ENCODE assay signal across 8 cellular contexts in genomic region chr19:44401787-44402115, GRCh38. TPM values are rescaled to one million over a fixed set of nuclear protein-coding genes. Genes with fewer than 3 reads are reported as not detected.
A peak's percentile ranks its signal among the peaks of the same experiment; 100 is the strongest.
DNase-seq lines count a peak whose midpoint lies in the region; ATAC-seq and TF ChIP-seq lines count a peak whose summit lies in the region.

No MANE protein-coding gene starts in this region.

- DNase-seq in CD8-positive, alpha-beta T cell = no peak
- DNase-seq in fibroblast of the aortic adventitia (ENCODE audit: low read depth) = no peak
- no peak for DNase-seq in progenitor cell of endocrine pancreas (ENCODE audit: low spot score, unreplicated experiment)
- DNase-seq in amniotic stem cell (lab: John Stamatoyannopoulos, UW) = no peak
- no peak for DNase-seq in cerebellar cortex (ENCODE audit: low spot score)
- no peak for DNase-seq in activated CD8-positive, alpha-beta memory T cell treated with anti-CD3 and anti-CD28 coated beads, Interleukin-2, amount 50 U/mL, for 4 hours
- DNase-seq in G401 (ENCODE audit: low spot score) = no peak

- H3K4me1 Mint-ChIP-seq in CD8-positive, alpha-beta T cell (ENCODE audit: low read depth) = peaks cover 13% of the 10 kb centered on the region
- peaks cover 5% of the 10 kb centered on the region for H3K4me1 Mint-ChIP-seq in progenitor cell of endocrine pancreas (ENCODE audit: low read depth)

- H3K27me3 Mint-ChIP-seq in CD8-positive, alpha-beta T cell (ENCODE audit: low read depth) = peaks cover 6% of the 10 kb centered on the region
- peaks cover 5% of the 10 kb centered on the region for H3K27me3 Mint-ChIP-seq in progenitor cell of endocrine pancreas

- intact Hi-C loops in CD8-positive, alpha-beta T cell (cut with DNase I, micrococcal nuclease) = loop anchor here (1.0 to 5.0 kb wide), 2 partner anchors 46 to 189 kb away; partner anchors contain the start of genes ZNF227 (in 1 of the 2) and ZNF229 (in 1 of the 2)

- H3K4me3 Mint-ChIP-seq in CD8-positive, alpha-beta T cell = peak overlapping the region; percentile 98
- H3K4me3 Mint-ChIP-seq in progenitor cell of endocrine pancreas (ENCODE audit: low read depth) = peak overlapping the region; percentile 92

- peaks cover 41% of the 10 kb centered on the region for H3K36me3 Mint-ChIP-seq in CD8-positive, alpha-beta T cell
- peaks cover 8% of the 10 kb centered on the region for H3K36me3 Mint-ChIP-seq in progenitor cell of endocrine pancreas (ENCODE audit: insufficient read depth)

- peaks cover 39% of the 10 kb centered on the region for H3K9me3 Mint-ChIP-seq in CD8-positive, alpha-beta T cell
- H3K9me3 Mint-ChIP-seq in progenitor cell of endocrine pancreas (ENCODE audit: low read depth) = peaks cover 15% of the 10 kb centered on the region

- in situ Hi-C loops in G401 (cut with HindIII; ENCODE audit: low sequenced_read_pairs) = no loop called here

- no peak for TF ChIP-seq CTCF in CD8-positive, alpha-beta T cell (IDR thresholded peaks at IDR 0.05)
- TF ChIP-seq CTCF in VCaP (conservative IDR thresholded peaks at IDR 0.05) (no peak), fibroblast of the aortic adventitia (IDR thresholded peaks at IDR 0.05; ENCODE audit: insufficient read depth, low read length) (no peak), progenitor cell of endocrine pancreas (IDR thresholded peaks at IDR 0.05; ENCODE audit: unreplicated experiment) (no peak)

- no peak overlapping the region for H3K27ac ChIP-seq in CD8-positive, alpha-beta T cell (ENCODE audit: low read depth, low read length)
- peak overlapping the region; percentile 53 for H3K27ac ChIP-seq in VCaP

- ATAC-seq in CD8-positive, alpha-beta T cell = no peak

- H3K36me3 ChIP-seq in CD8-positive, alpha-beta T cell (ENCODE audit: insufficient read depth, low read length) = no peaks in the 10 kb centered on the region

- POLR2A ChIA-PET in CD8-positive, alpha-beta T cell (lab: Charles Lee) = no interaction called here

- H3K4me1 ChIP-seq in CD8-positive, alpha-beta T cell (ENCODE audit: insufficient read depth, low read length) = peaks cover 6% of the 10 kb centered on the region

- peak overlapping the region; percentile 75 for H3K4me3 ChIP-seq in CD8-positive, alpha-beta T cell (ENCODE audit: low read depth, low read length)
- peak overlapping the region; percentile 83 for H3K4me3 ChIP-seq in fibroblast of the aortic adventitia (ENCODE audit: low read depth, low read length)

- CTCF ChIA-PET in CD8-positive, alpha-beta T cell (lab: Charles Lee) = no interaction called here

- H3K27me3 ChIP-seq in CD8-positive, alpha-beta T cell (ENCODE audit: insufficient read depth, low read length) = no peaks in the 10 kb centered on the region

- H3K9me3 ChIP-seq in CD8-positive, alpha-beta T cell (ENCODE audit: low read length) = no peaks in the 10 kb centered on the region

- H3K27ac Mint-ChIP-seq in CD8-positive, alpha-beta T cell = no peak overlapping the region
- peak overlapping the region; percentile 96 for H3K27ac Mint-ChIP-seq in progenitor cell of endocrine pancreas

RNA-seq across cellular contexts. Expression of gene ZNF285, which starts 0.3 kb away (rescaled TPM):
- under 1 TPM; 0.24 to 0.25 TPM for total RNA-seq in CD8-positive, alpha-beta T cell
- total RNA-seq in fibroblast of the aortic adventitia (ENCODE audit: low replicate concordance) (1.6 and 4.1 TPM in 2 replicates), progenitor cell of endocrine pancreas (13.1 and 14.3 TPM in 2 replicates)
- total RNA-seq in G401 (2014; rRNA removed; shearing (Covaris generic)) = 0.24 and 0.31 TPM in 2 replicates

RNA-seq across cellular contexts. Expression of gene ZNF112, which starts 45.3 kb away (rescaled TPM):
- total RNA-seq in CD8-positive, alpha-beta T cell = not detected
- 5.8 and 8.7 TPM in 2 replicates for total RNA-seq in fibroblast of the aortic adventitia (ENCODE audit: low replicate concordance)
- total RNA-seq in progenitor cell of endocrine pancreas = 13.0 and 14.1 TPM in 2 replicates
- 0.81 and 1.2 TPM in 2 replicates for total RNA-seq in G401 (2014; rRNA removed; shearing (Covaris generic))

RNA-seq across cellular contexts. Expression of gene ZNF229, which starts 46.5 kb away (rescaled TPM):
- total RNA-seq in CD8-positive, alpha-beta T cell = under 1 TPM; 0.25 to 0.76 TPM
- 13.6 and 23.4 TPM in 2 replicates for total RNA-seq in fibroblast of the aortic adventitia (ENCODE audit: low replicate concordance)
- 18.3 and 18.4 TPM in 2 replicates for total RNA-seq in progenitor cell of endocrine pancreas
- total RNA-seq in G401 (2014; rRNA removed; shearing (Covaris generic)) = 0.80 and 1.0 TPM in 2 replicates
